In the genomic region with DNA sequence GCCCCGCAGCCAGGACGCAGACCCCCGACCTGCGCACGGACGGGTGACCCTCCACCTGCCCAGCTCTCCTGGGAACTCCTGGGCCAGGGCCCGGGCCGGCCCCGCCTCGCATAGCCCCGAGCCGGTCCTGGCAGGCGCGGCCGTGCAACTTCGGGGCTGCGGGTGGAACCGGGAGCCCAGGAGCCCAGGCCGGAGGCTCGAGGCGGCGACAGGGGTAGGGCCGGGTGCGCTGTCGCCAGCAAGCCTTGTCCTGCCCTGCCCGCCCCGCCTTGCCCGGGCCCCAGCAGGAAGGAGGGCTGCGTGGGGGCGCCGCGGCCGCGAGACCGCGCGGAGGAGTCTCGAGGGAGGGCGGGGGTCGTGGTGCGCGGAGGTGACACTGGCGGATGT, we compare ENCODE assay signal across 8 cellular contexts. TPM values are rescaled to one million over a fixed set of nuclear protein-coding genes. Genes with fewer than 3 reads are reported as not detected.
A peak's percentile ranks its signal among the peaks of the same experiment; 100 is the strongest.
DNase-seq lines count a peak whose midpoint lies in the region; ATAC-seq and TF ChIP-seq lines count a peak whose summit lies in the region.

No MANE protein-coding gene starts in this region.

- H3K4me1 ChIP-seq in DND-41 (ENCODE audit: insufficient read depth, low read length): peaks cover 26% of the 10 kb centered on the region
- H3K4me1 ChIP-seq in tibial nerve: peaks cover 0 to 66% (median 34%) of the 10 kb centered on the region in 4 donors

- H3K79me2 ChIP-seq in DND-41 (ENCODE audit: insufficient read depth, low read length): peaks cover 38% of the 10 kb centered on the region

- ATAC-seq in DND-41 (ENCODE audit: insufficient read depth, low read depth) (peak; percentile 64), HG03064 (IDR thresholded peaks at IDR 0.05; ENCODE audit: low read depth, unreplicated experiment) (peak; percentile 27), left lobe of liver (peak; percentile 40), HG03565 (IDR thresholded peaks at IDR 0.05; ENCODE audit: unreplicated experiment) (no peak)

- H3K4me3 ChIP-seq in DND-41 (ENCODE audit: low read depth in 1 of 2, low read length in 2 of 2) (peak overlapping the region; percentile 89 to 91), astrocyte of the cerebellum (ENCODE audit: low read depth, low read length) (peak overlapping the region; percentile 77), tibial nerve (peak overlapping the region; percentile 46 to 99 (median 78))

- TF ChIP-seq CTCF in DND-41 (IDR thresholded peaks at IDR 0.05; ENCODE audit: borderline replicate concordance, extremely low read depth, low read length, poor library complexity, severe bottlenecking): no peak
- no peak for TF ChIP-seq CTCF in astrocyte of the cerebellum (IDR thresholded peaks at IDR 0.05; ENCODE audit: low read depth, low read length, missing control alignments)
- TF ChIP-seq CTCF in tibial nerve (IDR thresholded peaks at IDR 0.05): no peak

- H4K20me1 ChIP-seq in DND-41 (ENCODE audit: insufficient read depth, low read length): no peaks in the 10 kb centered on the region

- H3K4me2 ChIP-seq in DND-41 (ENCODE audit: insufficient read depth, low read length): peak overlapping the region; percentile 88

- H3K9me3 ChIP-seq in DND-41 (ENCODE audit: insufficient read depth, low read length, severe bottlenecking): peaks cover 6% of the 10 kb centered on the region
- no peaks in the 10 kb centered on the region for H3K9me3 ChIP-seq in tibial nerve

- no peak for DNase-seq in DND-41
- no peak for DNase-seq in astrocyte of the cerebellum (ENCODE audit: low read depth)
- DNase-seq in left lobe of liver (ENCODE audit: low spot score): no peak
- DNase-seq in tibial nerve (ENCODE audit: low spot score in 2 of 2): no peak
- no peak for DNase-seq in NCI-H2081 (lab: John Stamatoyannopoulos, UW)
- DNase-seq in hippocampal formation (lab: John Stamatoyannopoulos, UW): no peak

- H3K36me3 ChIP-seq in DND-41 (ENCODE audit: insufficient read depth, low read length) (peaks cover 37% of the 10 kb centered on the region), tibial nerve (peaks cover 0 to 35% (median 0%) of the 10 kb centered on the region in 3 donors)

- H3K9ac ChIP-seq in DND-41 (ENCODE audit: low read depth, low read length): peak overlapping the region; percentile 93

- 2% methylated on average over 12 of the region's 43 CpGs; no CpG with 5 or more reads in 1 of the 2 donors for WGBS in tibial nerve, 2 donors

- TF ChIP-seq POLR2A in tibial nerve (IDR thresholded peaks at IDR 0.05): no peak

- in situ Hi-C loops in astrocyte of the cerebellum (cut with HindIII; ENCODE audit: low sequenced_read_pairs): loop anchor here (10.0 kb wide), 1 partner anchor 256 kb away; the partner anchor contains the start of gene METRN

- no peak for TF ChIP-seq EP300 in tibial nerve (IDR thresholded peaks at IDR 0.05)

- H3K27me3 ChIP-seq in DND-41 (ENCODE audit: insufficient read depth, low read length, poor library complexity) (no peaks in the 10 kb centered on the region), tibial nerve (no peaks in the 10 kb centered on the region)

- H2AFZ ChIP-seq in DND-41 (ENCODE audit: low read depth, low read length): peak overlapping the region; percentile 96

- H3K27ac ChIP-seq in DND-41 (ENCODE audit: low read length): peak overlapping the region; percentile 88
- H3K27ac ChIP-seq in tibial nerve: peak overlapping the region; percentile 67 to 92 (median 85)

RNA-seq across cellular contexts. Expression of gene LMF1, which starts 0.4 kb away (rescaled TPM):
- total RNA-seq in left lobe of liver: 13.5 TPM
- total RNA-seq in tibial nerve: 10 to 100 TPM; 24.5 to 58.5 (median 31.8) TPM

RNA-seq across cellular contexts. Expression of gene SOX8, which starts 11.2 kb away (rescaled TPM):
- not detected for total RNA-seq in left lobe of liver
- 10 to 100 TPM; 51.3 to 74.5 (median 66.3) TPM for total RNA-seq in tibial nerve

Comparison
In these comparisons a context has a peak if more than half of its experiments do, and no peak if none do; other contexts are left out.
1. RNA of gene SOX8, which starts 11.2 kb away (total RNA-seq): 51.3 to 74.5 TPM in tibial nerve; not detected in left lobe of liver (single experiment); every median in the first group is over 10 times any median in the second.
2. Peak in every context shown above with its lines, with median percentiles within 50 percentile points of each other: H3K4me3 ChIP-seq.